Comparison of ENCODE assay signal across 26 cellular contexts in genomic region chr7:72039460-72039859, GRCh38.
"Had no signal": no experiment of that assay in that cellular context is flagged by ENCODE, and none has a peak within 500 bp of the region (broad histone marks: within the 10 kb centered on the region; RNA-seq: fewer than 3 reads in every experiment).

No MANE protein-coding gene starts in this region.

- H3K27me3 ChIP-seq: neutrophil, ovary, right lobe of liver, sigmoid colon, stomach, thyroid gland, tibial nerve, upper lobe of left lung, vagina had no signal

- H2AFZ ChIP-seq: parathyroid adenoma had no signal

- H3K9me3 ChIP-seq: neutrophil, ovary, right lobe of liver, thoracic aorta, thyroid gland, upper lobe of left lung, vagina had no signal

- H3K27ac ChIP-seq: neutrophil, ovary, parathyroid adenoma, psoas muscle, right lobe of liver, sigmoid colon, stomach, thoracic aorta, thyroid gland, tibial nerve, upper lobe of left lung, vagina had no signal

- H3K4me1 ChIP-seq: parathyroid adenoma, psoas muscle, right lobe of liver, sigmoid colon, stomach, thyroid gland, tibial nerve, upper lobe of left lung, vagina had no signal

- H3K36me3 ChIP-seq: neutrophil, ovary, right lobe of liver, sigmoid colon, stomach, thoracic aorta, thyroid gland, tibial nerve, upper lobe of left lung, vagina had no signal

- H3K4me3 ChIP-seq: ovary, psoas muscle, right lobe of liver, sigmoid colon, stomach, thoracic aorta, thyroid gland, tibial nerve, upper lobe of left lung, vagina had no signal

- ATAC-seq: natural killer cell treated with Interleukin-12 subunit alpha and Interleukin-12 subunit beta and Interleukin-15 and Interleukin-18, amount 100 ng/mL, for 72 hours; psoas muscle; right cardiac atrium; stimulated activated effector memory CD8-positive, alpha-beta T cell treated with anti-CD3 and anti-CD28 coated beads, Interleukin-12 subunit alpha, Interleukin-12 subunit beta, amount 100 ng/mL, for 72 hours; stimulated activated naive B cell treated with anti-CD40 and anti-IgM and Interleukin-4, amounts not matched to agents 10 μg/mL and 1 μg/mL and 100 μg/mL, for 72 hours had no signal

- H3K79me2 ChIP-seq: parathyroid adenoma had no signal

- DNase-seq: nephron progenitor cell; nucleus accumbens; ovary; posterior cingulate gyrus; psoas muscle; right cardiac atrium; right lobe of liver; sigmoid colon; small intestine; stimulated activated CD4-positive, alpha-beta T cell treated with anti-CD3 and anti-CD28 coated beads, Interleukin-15, amount 100 ng/mL, for 24 hours; stimulated activated CD4-positive, alpha-beta T cell treated with anti-CD3 and anti-CD28 coated beads, Interleukin-2, amount 100 ng/mL, for 24 hours; stimulated activated CD4-positive, alpha-beta T cell treated with anti-CD3 and anti-CD28 coated beads, Interleukin-2, amount 100 ng/mL, for 48 hours; stimulated activated CD4-positive, alpha-beta T cell treated with anti-CD3 and anti-CD28 coated beads, Interleukin-4, amount 100 ng/mL, for 24 hours; stimulated activated naive B cell treated with anti-CD40 and anti-IgM and Interleukin-4, amounts not matched to agents 10 μg/mL and 1 μg/mL and 100 μg/mL, for 72 hours; stimulated activated naive CD4-positive, alpha-beta T cell treated with Interleukin-2 at 50 U/mL for 16 hours; stomach; thyroid gland; trophoblast cell; upper lobe of left lung had no signal

- H3K9ac ChIP-seq: parathyroid adenoma had no signal
